In genomic region chr20:55291251-55291650, GRCh38 we compare ENCODE assay signal across 23 cellular contexts.
A peak's percentile ranks its signal among the peaks of the same experiment; 100 is the strongest.
DNase-seq lines count a peak whose midpoint lies in the region; ATAC-seq and FAIRE-seq lines count a peak whose summit lies in the region.
"Had no signal": no experiment of that assay in that cellular context is flagged by ENCODE, and none has a peak within 500 bp of the region (broad histone marks: within the 10 kb centered on the region; RNA-seq: fewer than 3 reads in every experiment).

No MANE protein-coding gene starts in this region.

- H3K36me3 ChIP-seq in MG63: no peaks in the 10 kb centered on the region
- H3K36me3 ChIP-seq: BE2C, BLaER1 had no signal

- peak; percentile 17 for FAIRE-seq in urothelium cell line (lab: Jason Lieb, UNC)
- FAIRE-seq: A204.1, D721Med, G401.6, GM12891, GM19239 had no signal

- ATAC-seq in HG03159 (IDR thresholded peaks at IDR 0.05; ENCODE audit: unreplicated experiment): no peak

- no peak overlapping the region for H3K4me3 ChIP-seq in MG63
- H3K4me3 ChIP-seq: BLaER1 had no signal

- peaks cover 4% of the 10 kb centered on the region; the same call in 1 of the 2 replicates for H3K27me3 ChIP-seq in MG63
- H3K27me3 ChIP-seq: BE2C, BLaER1 had no signal

- peak; percentile 10 for DNase-seq in HT1080 (ENCODE audit: low read depth)
- DNase-seq in MG63: peak; percentile 62
- DNase-seq in urothelium cell line (ENCODE audit: low spot score): no peak
- DNase-seq in NCI-H146 (lab: John Stamatoyannopoulos, UW): no peak
- DNase-seq in COLO829 (ENCODE audit: low spot score): no peak
- DNase-seq: 8988T; ACHN; BE2C; C1 segment of cervical spinal cord; Caco-2; Calu3; CD4-positive, alpha-beta memory T cell; CD4-positive, CD25-positive, alpha-beta regulatory T cell; CD8-positive, alpha-beta memory T cell; DMS79 treated with DMSO at 0.1 percent for 48 hours; GF-D8 had no signal

- H3K9me3 ChIP-seq in MG63: no peaks in the 10 kb centered on the region
- H3K9me3 ChIP-seq: BE2C, BLaER1, Caco-2 had no signal

Comparison
In these comparisons a context has a peak if more than half of its experiments do, and no peak if none do; other contexts are left out.
1. DNase-seq: peak in HT1080 (single experiment) and MG63 (single experiment); none in urothelium cell line (single experiment), NCI-H146 (single experiment) and COLO829 (single experiment).